In the genomic region with DNA sequence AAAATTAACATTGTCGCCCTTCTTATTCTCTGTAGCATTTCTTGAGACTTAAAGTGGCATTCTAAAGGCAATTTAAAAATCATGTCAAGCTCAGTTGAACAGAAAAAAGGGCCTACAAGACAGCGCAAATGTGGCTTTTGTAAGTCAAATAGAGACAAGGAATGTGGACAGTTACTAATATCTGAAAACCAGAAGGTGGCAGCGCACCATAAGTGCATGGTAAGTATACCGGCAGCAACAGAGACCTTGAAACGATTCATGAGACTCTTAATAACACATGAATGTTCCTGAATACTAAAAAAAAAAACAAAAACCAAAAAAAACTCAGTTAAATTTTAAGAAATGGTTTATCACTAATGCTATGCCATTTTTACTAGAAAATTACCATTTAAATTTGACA, we compare ENCODE assay signal across 9 cellular contexts. TPM values are rescaled to one million over a fixed set of nuclear protein-coding genes. Genes with fewer than 3 reads are reported as not detected.
DNase-seq lines count a peak whose midpoint lies in the region; ATAC-seq and TF ChIP-seq lines count a peak whose summit lies in the region.
"Had no signal": no experiment of that assay in that cellular context is flagged by ENCODE, and none has a peak within 500 bp of the region (broad histone marks: within the 10 kb centered on the region; RNA-seq: fewer than 3 reads in every experiment).

No MANE protein-coding gene starts in this region.

- no peak overlapping the region for H3K4me3 ChIP-seq in RWPE2 (ENCODE audit: severe bottlenecking)
- H3K4me3 ChIP-seq in effector memory CD4-positive, alpha-beta T cell (ENCODE audit: insufficient read depth, low read depth, low read length, poor library complexity, severe bottlenecking) = no peak overlapping the region

- no peak overlapping the region for H3K27ac ChIP-seq in RWPE2 (ENCODE audit: poor library complexity, severe bottlenecking)
- no peak overlapping the region for H3K27ac ChIP-seq in effector memory CD4-positive, alpha-beta T cell (ENCODE audit: insufficient read depth, low read length, poor library complexity, severe bottlenecking)

- H3K36me3 ChIP-seq in RWPE2 (ENCODE audit: low read depth) = peaks cover 16% of the 10 kb centered on the region
- no peaks in the 10 kb centered on the region for H3K36me3 ChIP-seq in effector memory CD4-positive, alpha-beta T cell (ENCODE audit: control insufficient read depth, insufficient read depth, low read length)

- H3K4me1 ChIP-seq in RWPE2 (ENCODE audit: insufficient read depth, poor library complexity, severe bottlenecking) = no peaks in the 10 kb centered on the region
- H3K4me1 ChIP-seq in effector memory CD4-positive, alpha-beta T cell (ENCODE audit: control insufficient read depth, insufficient read depth, low read length, poor library complexity, severe bottlenecking) = no peaks in the 10 kb centered on the region

- no peaks in the 10 kb centered on the region for H3K9me3 ChIP-seq in RWPE2 (ENCODE audit: severe bottlenecking)
- no peaks in the 10 kb centered on the region for H3K9me3 ChIP-seq in effector memory CD4-positive, alpha-beta T cell (ENCODE audit: control insufficient read depth, low read length)

- peak; percentile 63 for TF ChIP-seq CTCF in RWPE2 (IDR thresholded peaks at IDR 0.05; ENCODE audit: poor library complexity, severe bottlenecking)

- no peaks in the 10 kb centered on the region for H3K27me3 ChIP-seq in RWPE2 (ENCODE audit: insufficient read depth, poor library complexity, severe bottlenecking)
- H3K27me3 ChIP-seq in effector memory CD4-positive, alpha-beta T cell (replicated peaks; ENCODE audit: control insufficient read depth, insufficient read depth, low read length, poor library complexity, severe bottlenecking) = no peaks in the 10 kb centered on the region

- peak; percentile 36 for ATAC-seq in HG03432 (IDR thresholded peaks at IDR 0.05; ENCODE audit: unreplicated experiment)
- ATAC-seq in RWPE2 (ENCODE audit: low read depth) = peak; percentile 49; the same call in 1 of the 3 replicates

- peak; percentile 2 to 8 (median 3) for DNase-seq in stimulated activated CD4-positive, alpha-beta T cell treated with anti-CD3 and anti-CD28 coated beads, Interleukin-12 subunit alpha, Interleukin-12 subunit beta, amount 100 ng/mL, for 48 hours (ENCODE audit: low read depth in 2 of 3, low spot score in 1 of 3)
- no peak for DNase-seq in stimulated activated CD4-positive, alpha-beta T cell treated with anti-CD3 and anti-CD28 coated beads, Interleukin-2, amount 100 ng/mL, for 48 hours
- DNase-seq in RWPE2 (ENCODE audit: low spot score) = no peak
- peak; percentile 16 to 59 for DNase-seq in dermis microvascular lymphatic vessel endothelial cell (ENCODE audit: low read depth in 2 of 2)
- peak; percentile 21 for DNase-seq in superior temporal gyrus (ENCODE audit: extremely low spot score)
- DNase-seq in mesenteric fat pad (ENCODE audit: low spot score) = no peak
- DNase-seq in effector memory CD4-positive, alpha-beta T cell = no peak
- DNase-seq: activated naive CD8-positive, alpha-beta T cell treated with anti-CD3 and anti-CD28 coated beads, Interleukin-2, amount 10 ng/mL, durations not matched to agents 7 days and 5 days had no signal

RNA-seq across cellular contexts. Expression of a gene that starts 4.4 kb away (rescaled TPM):
- total RNA-seq in dermis microvascular lymphatic vessel endothelial cell = 26.0 and 32.1 TPM in 2 replicates
- total RNA-seq in mesenteric fat pad = 13.1 TPM

Comparison
In these comparisons a context has a peak if more than half of its experiments do, and no peak if none do; other contexts are left out.
1. DNase-seq: peak in stimulated activated CD4-positive, alpha-beta T cell treated with anti-CD3 and anti-CD28 coated beads, Interleukin-12 subunit alpha, Interleukin-12 subunit beta, amount 100 ng/mL, for 48 hours (3 of 3), dermis microvascular lymphatic vessel endothelial cell (2 of 2) and superior temporal gyrus (single experiment); none in stimulated activated CD4-positive, alpha-beta T cell treated with anti-CD3 and anti-CD28 coated beads, Interleukin-2, amount 100 ng/mL, for 48 hours (0 of 2), RWPE2 (single experiment), mesenteric fat pad (single experiment) and effector memory CD4-positive, alpha-beta T cell (0 of 3).